In genomic region chr4:166460769-166461550, GRCh38 we compare ENCODE assay signal across 20 cellular contexts.
A peak's percentile ranks its signal among the peaks of the same experiment; 100 is the strongest.
DNase-seq lines count a peak whose midpoint lies in the region; ATAC-seq and TF ChIP-seq lines count a peak whose summit lies in the region.
"Had no signal": no experiment of that assay in that cellular context is flagged by ENCODE, and none has a peak within 500 bp of the region (broad histone marks: within the 10 kb centered on the region; RNA-seq: fewer than 3 reads in every experiment).

No MANE protein-coding gene starts in this region.

- ATAC-seq in GM19351 (IDR thresholded peaks at IDR 0.05; ENCODE audit: unreplicated experiment): no peak
- ATAC-seq: CD8-positive, alpha-beta T cell; psoas muscle had no signal

- H3K4me3 ChIP-seq in fibroblast of the aortic adventitia (ENCODE audit: low read depth, low read length): no peak overlapping the region
- H3K4me3 ChIP-seq: dorsolateral prefrontal cortex, neural progenitor cell, psoas muscle, tibial nerve had no signal

- TF ChIP-seq CTCF in fibroblast of the aortic adventitia (IDR thresholded peaks at IDR 0.05; ENCODE audit: insufficient read depth, low read length): no peak

- peak; percentile 50 for DNase-seq in LHCN-M2 (ENCODE audit: low read depth)
- peak; percentile 52 for DNase-seq in amniotic epithelial cell (ENCODE audit: low read depth)
- DNase-seq in fibroblast of the aortic adventitia (ENCODE audit: low read depth): peak; percentile 34
- DNase-seq in stromal cell of bone marrow (ENCODE audit: low read depth): peak; percentile 25
- DNase-seq in RPMI8226: no peak
- DNase-seq in putamen (ENCODE audit: low spot score): no peak
- DNase-seq: activated CD4-positive, alpha-beta T cell treated with anti-CD3 and anti-CD28 coated beads for 48 hours; caudate nucleus; CD8-positive, alpha-beta T cell; DMS153; dorsolateral prefrontal cortex; MM.1S; NCI-H1436; NCI-H2171; NCI-H526 treated with DMSO at 0.1 percent for 48 hours; psoas muscle; stimulated activated CD4-positive, alpha-beta T cell treated with anti-CD3 and anti-CD28 coated beads, Interleukin-4, amount 100 ng/mL, for 24 hours had no signal

Comparison
In these comparisons a context has a peak if more than half of its experiments do, and no peak if none do; other contexts are left out.
1. DNase-seq: peak in LHCN-M2 (single experiment), amniotic epithelial cell (single experiment), fibroblast of the aortic adventitia (single experiment) and stromal cell of bone marrow (single experiment); none in RPMI8226 (single experiment) and putamen (single experiment).